ENCODE assay signal across 8 cellular contexts in genomic region chr3:111978833-111979688, GRCh38. TPM values are rescaled to one million over a fixed set of nuclear protein-coding genes. Genes with fewer than 3 reads are reported as not detected.
DNase-seq lines count a peak whose midpoint lies in the region; ATAC-seq and TF ChIP-seq lines count a peak whose summit lies in the region.

Gene ABHD10 (plus strand): TSS chr3:111979026. CDS start chr3:111979062, 36 bp downstream.

- peak; percentile 91 for TF ChIP-seq POLR2A in right lobe of liver (IDR thresholded peaks at IDR 0.05)

- H3K27ac ChIP-seq in duodenal mucosa (ENCODE audit: low read depth, low read length) (peak within 1 kb of the TSS; percentile 78), right lobe of liver (peak within 1 kb of the TSS; percentile 77 to 90 (median 84))

- no peaks in the 10 kb centered on the region for H3K36me3 ChIP-seq in duodenal mucosa (ENCODE audit: control insufficient read depth in 1 of 2, insufficient read depth in 2 of 2, low read length in 2 of 2)
- H3K36me3 ChIP-seq in right lobe of liver, result no peaks in the 10 kb centered on the region

- intact Hi-C loops in right lobe of liver (cut with DNase I), result no loop called here

- H3K27me3 ChIP-seq in duodenal mucosa (ENCODE audit: control insufficient read depth in 1 of 2, insufficient read depth in 2 of 2, low read length in 2 of 2) (no peaks in the 10 kb centered on the region), right lobe of liver (no peaks in the 10 kb centered on the region)

- no peak for TF ChIP-seq CTCF in right lobe of liver (IDR thresholded peaks at IDR 0.05)

- peak within 1 kb of the TSS; percentile 76 to 80 for H3K9ac ChIP-seq in duodenal mucosa (ENCODE audit: low read depth in 1 of 2, low read length in 2 of 2)

- H3K4me3 ChIP-seq in duodenal mucosa (ENCODE audit: low read depth in 1 of 2, low read length in 2 of 2) (peak within 1 kb of the TSS; percentile 88 to 89), right lobe of liver (peak within 1 kb of the TSS; percentile 71 to 82 (median 78))

- DNase-seq in C1 segment of cervical spinal cord (lab: John Stamatoyannopoulos, UW), result peak; percentile 80 to 97 (median 94)
- peak; percentile 90 for DNase-seq in NCI-H774 (lab: John Stamatoyannopoulos, UW)
- DNase-seq in activated CD4-positive, alpha-beta T cell treated with anti-CD3 and anti-CD28 coated beads, Interleukin-2, amount 50 U/mL, for 48 hours, result peak; percentile 98
- peak; percentile 98 for DNase-seq in right lobe of liver
- peak; percentile 97 to 98 for DNase-seq in stimulated activated CD4-positive, alpha-beta T cell treated with anti-CD3 and anti-CD28 coated beads, Interleukin-4, amount 100 ng/mL, for 4 hours

- no peaks in the 10 kb centered on the region for H3K9me3 ChIP-seq in duodenal mucosa (ENCODE audit: control insufficient read depth in 1 of 2, low read length in 2 of 2)
- no peaks in the 10 kb centered on the region for H3K9me3 ChIP-seq in right lobe of liver

- ATAC-seq in GM19351 (IDR thresholded peaks at IDR 0.05; ENCODE audit: unreplicated experiment) (peak; percentile 89), HG03521 (IDR thresholded peaks at IDR 0.05; ENCODE audit: unreplicated experiment) (peak; percentile 92), right lobe of liver (peak; percentile 93 to 97 (median 95))

- 0% methylated on average over 22 of the region's 50 CpGs for WGBS in right lobe of liver (ENCODE audit: insufficient coverage, low coverage, low lambda C conversion rate, missing lambda C conversion rate)

- H3K4me1 ChIP-seq in duodenal mucosa (ENCODE audit: control insufficient read depth in 1 of 2, insufficient read depth in 2 of 2, low read length in 2 of 2) (peaks cover 11 to 23% of the 10 kb centered on the region in 2 donors), right lobe of liver (peaks cover 0 to 36% (median 4%) of the 10 kb centered on the region in 4 donors)

RNA-seq across cellular contexts. Expression of gene ABHD10, which starts in this region (rescaled TPM):
- 10 to 100 TPM; 16.7 to 25.2 (median 20.8) TPM for total RNA-seq in right lobe of liver

Comparison
In these comparisons a context has a peak if more than half of its experiments do, and no peak if none do; other contexts are left out.
1. Peak in every context shown above with its lines: DNase-seq, ATAC-seq, H3K4me3 ChIP-seq and H3K27ac ChIP-seq.